ENCODE assay signal across 42 cellular contexts in the genomic region with DNA sequence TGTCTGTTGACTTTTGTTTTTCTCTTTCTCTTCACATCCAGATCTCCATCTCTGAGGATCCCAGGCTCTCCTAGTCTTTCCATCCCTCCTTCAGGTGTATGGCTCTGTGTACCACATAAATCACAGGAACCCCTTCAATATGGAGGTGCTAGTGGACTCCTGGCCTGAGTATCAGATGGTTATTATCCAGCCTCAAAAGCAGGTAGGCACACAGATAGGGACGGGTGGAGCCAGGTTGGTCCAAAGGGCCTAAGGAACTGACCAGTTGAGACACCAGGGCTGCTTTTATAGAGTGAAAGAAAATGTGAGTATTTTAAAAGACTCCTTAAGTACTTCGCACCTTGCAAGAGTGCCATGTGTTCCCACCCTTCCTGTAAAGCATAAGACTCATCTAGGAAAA. TPM values are rescaled to one million over a fixed set of nuclear protein-coding genes. Genes with fewer than 3 reads are reported as not detected.
"Had no signal": no experiment of that assay in that cellular context is flagged by ENCODE, and none has a peak within 500 bp of the region (broad histone marks: within the 10 kb centered on the region; RNA-seq: fewer than 3 reads in every experiment).

No MANE protein-coding gene starts in this region.

- H3K4me3 ChIP-seq: adrenal gland, ascending aorta, body of pancreas, breast epithelium, cardiac muscle cell had no signal

- H3K27ac Mint-ChIP-seq: activated naive CD4-positive, alpha-beta T cell treated with anti-CD3 and anti-CD28 coated beads for 36 hours; activated naive CD4-positive, alpha-beta T cell treated with anti-CD3 and anti-CD28 coated beads, Interleukin-2, amount 10 ng/mL, durations not matched to agents 7 days and 5 days; activated naive CD4-positive, alpha-beta T cell treated with anti-CD3 and anti-CD28 coated beads, Interleukin-2, amount 50 U/mL, for 24 hours; activated naive CD4-positive, alpha-beta T cell treated with anti-CD3 and anti-CD28 coated beads, Interleukin-2, amount 50 U/mL, for 72 hours; activated naive CD8-positive, alpha-beta T cell; activated naive CD8-positive, alpha-beta T cell treated with anti-CD3 and anti-CD28 coated beads for 36 hours; activated naive CD8-positive, alpha-beta T cell treated with anti-CD3 and anti-CD28 coated beads, Interleukin-2, amount 10 ng/mL, durations not matched to agents 7 days and 5 days; activated naive CD8-positive, alpha-beta T cell treated with anti-CD3 and anti-CD28 coated beads, Interleukin-2, amount 50 U/mL, for 24 hours; activated T-cell treated with anti-CD3 and anti-CD28 coated beads, Interleukin-2, amount 50 U/mL, for 24 hours; activated T-cell treated with anti-CD3 and anti-CD28 coated beads, Interleukin-2, amount 50 U/mL, for 72 hours; activated T-helper 1 cell treated with anti-CD3 and anti-CD28 coated beads, Interleukin-12 subunit alpha, Interleukin-12 subunit beta, Interleukin-2, Interleukin-4 antibody, amounts not matched to agents 30 ng/mL and 10 ng/mL and 1 ng/mL, durations not matched to agents 14 hours and 24 hours and 36 hours; activated T-helper 17 cell treated with anti-CD3 and anti-CD28 coated beads, Interleukin-2, amount 50 U/mL, for 72 hours; activated T-helper 2 cell treated with anti-CD3 and anti-CD28 coated beads, Interferon-gamma antibody, Interleukin-2, Interleukin-4, amounts not matched to agents 10 μg/mL and 5 μg/mL and 100 μg/mL, durations not matched to agents 14 hours and 24 hours and 36 hours; brain had no signal

- H3K4me1 ChIP-seq: adrenal gland, ascending aorta, body of pancreas, breast epithelium had no signal

- H3K27me3 Mint-ChIP-seq: activated naive CD8-positive, alpha-beta T cell treated with anti-CD3 and anti-CD28 coated beads for 36 hours; activated naive CD8-positive, alpha-beta T cell treated with anti-CD3 and anti-CD28 coated beads, Interleukin-2, amount 50 U/mL, for 24 hours; activated T-helper 17 cell treated with anti-CD3 and anti-CD28 coated beads, Interleukin-2, amount 50 U/mL, for 72 hours had no signal

- DNase-seq: activated effector memory CD4-positive, alpha-beta T cell treated with anti-CD3 and anti-CD28 coated beads, Interleukin-2, amount 50 U/mL, for 16 hours; activated effector memory CD4-positive, alpha-beta T cell treated with Interleukin-2 at 50 U/mL for 16 hours; activated gamma-delta T cell; activated gamma-delta T cell treated with Interleukin-2 at 50 U/mL for 16 hours; activated naive CD4-positive, alpha-beta T cell; activated naive CD4-positive, alpha-beta T cell treated with anti-CD3 and anti-CD28 coated beads for 36 hours; activated naive CD4-positive, alpha-beta T cell treated with anti-CD3 and anti-CD28 coated beads, Interleukin-2, amount 10 ng/mL, durations not matched to agents 7 days and 5 days; activated naive CD4-positive, alpha-beta T cell treated with anti-CD3 and anti-CD28 coated beads, Interleukin-2, amount 50 U/mL, for 16 hours; activated naive CD4-positive, alpha-beta T cell treated with Interleukin-2 at 50 U/mL for 16 hours; activated naive CD8-positive, alpha-beta T cell treated with anti-CD3 and anti-CD28 coated beads for 36 hours; activated naive CD8-positive, alpha-beta T cell treated with anti-CD3 and anti-CD28 coated beads, Interleukin-2, amount 10 ng/mL, durations not matched to agents 7 days and 5 days; activated naive CD8-positive, alpha-beta T cell treated with anti-CD3 and anti-CD28 coated beads, Interleukin-2, amount 50 U/mL, for 24 hours; activated T-cell treated with anti-CD3 and anti-CD28 coated beads for 4 hours; activated T-cell treated with anti-CD3 and anti-CD28 coated beads, Interleukin-2, amount 50 U/mL, for 1 hour; activated T-cell treated with anti-CD3 and anti-CD28 coated beads, Interleukin-2, amount 50 U/mL, for 24 hours; activated T-cell treated with anti-CD3 and anti-CD28 coated beads, Interleukin-2, amount 50 U/mL, for 4 hours; activated T-cell treated with anti-CD3 and anti-CD28 coated beads, Interleukin-2, amount 50 U/mL, for 48 hours; activated T-cell treated with anti-CD3 and anti-CD28 coated beads, Interleukin-2, amount 50 U/mL, for 72 hours; adrenal gland; amniotic stem cell; amygdala; anterior cingulate cortex; aorta; body of pancreas; brain microvascular endothelial cell; caudate nucleus; central memory CD4-positive, alpha-beta T cell; cerebellar nuclear complex had no signal

- H3K9me3 ChIP-seq: adrenal gland, ascending aorta, body of pancreas, breast epithelium had no signal

- H3K36me3 ChIP-seq: adrenal gland, ascending aorta, brain microvascular endothelial cell, breast epithelium, cardiac muscle cell had no signal

- H3K27ac ChIP-seq: adrenal gland, ascending aorta, body of pancreas, brain microvascular endothelial cell, breast epithelium, cardiac muscle cell had no signal

- H3K4me1 Mint-ChIP-seq: activated naive CD4-positive, alpha-beta T cell treated with anti-CD3 and anti-CD28 coated beads, Interleukin-2, amount 10 ng/mL, durations not matched to agents 7 days and 5 days; activated naive CD4-positive, alpha-beta T cell treated with anti-CD3 and anti-CD28 coated beads, Interleukin-2, amount 50 U/mL, for 24 hours; activated naive CD8-positive, alpha-beta T cell treated with anti-CD3 and anti-CD28 coated beads for 36 hours; activated naive CD8-positive, alpha-beta T cell treated with anti-CD3 and anti-CD28 coated beads, Interleukin-2, amount 10 ng/mL, durations not matched to agents 7 days and 5 days; activated naive CD8-positive, alpha-beta T cell treated with anti-CD3 and anti-CD28 coated beads, Interleukin-2, amount 50 U/mL, for 24 hours; activated T-helper 17 cell treated with anti-CD3 and anti-CD28 coated beads, Interleukin-2, amount 50 U/mL, for 72 hours; brain; central memory CD8-positive, alpha-beta T cell had no signal

- H3K9me3 Mint-ChIP-seq: activated naive CD4-positive, alpha-beta T cell treated with anti-CD3 and anti-CD28 coated beads, Interleukin-2, amount 10 ng/mL, durations not matched to agents 7 days and 5 days; activated naive CD4-positive, alpha-beta T cell treated with anti-CD3 and anti-CD28 coated beads, Interleukin-2, amount 50 U/mL, for 24 hours; activated naive CD8-positive, alpha-beta T cell treated with anti-CD3 and anti-CD28 coated beads for 36 hours; activated naive CD8-positive, alpha-beta T cell treated with anti-CD3 and anti-CD28 coated beads, Interleukin-2, amount 10 ng/mL, durations not matched to agents 7 days and 5 days; activated naive CD8-positive, alpha-beta T cell treated with anti-CD3 and anti-CD28 coated beads, Interleukin-2, amount 50 U/mL, for 24 hours; activated T-cell treated with anti-CD3 and anti-CD28 coated beads, Interleukin-2, amount 50 U/mL, for 72 hours; activated T-helper 1 cell treated with anti-CD3 and anti-CD28 coated beads, Interleukin-12 subunit alpha, Interleukin-12 subunit beta, Interleukin-2, Interleukin-4 antibody, amounts not matched to agents 30 ng/mL and 10 ng/mL and 1 ng/mL, durations not matched to agents 14 hours and 24 hours and 36 hours; activated T-helper 17 cell treated with anti-CD3 and anti-CD28 coated beads, Interleukin-2, amount 50 U/mL, for 72 hours; activated T-helper 2 cell treated with anti-CD3 and anti-CD28 coated beads, Interferon-gamma antibody, Interleukin-2, Interleukin-4, amounts not matched to agents 10 μg/mL and 5 μg/mL and 100 μg/mL, durations not matched to agents 14 hours and 24 hours and 36 hours; central memory CD8-positive, alpha-beta T cell had no signal

- H3K4me3 Mint-ChIP-seq: activated naive CD4-positive, alpha-beta T cell treated with anti-CD3 and anti-CD28 coated beads for 36 hours; activated naive CD4-positive, alpha-beta T cell treated with anti-CD3 and anti-CD28 coated beads, Interleukin-2, amount 10 ng/mL, durations not matched to agents 7 days and 5 days; activated naive CD4-positive, alpha-beta T cell treated with anti-CD3 and anti-CD28 coated beads, Interleukin-2, amount 50 U/mL, for 24 hours; activated naive CD8-positive, alpha-beta T cell; activated naive CD8-positive, alpha-beta T cell treated with anti-CD3 and anti-CD28 coated beads for 36 hours; activated naive CD8-positive, alpha-beta T cell treated with anti-CD3 and anti-CD28 coated beads, Interleukin-2, amount 10 ng/mL, durations not matched to agents 7 days and 5 days; activated naive CD8-positive, alpha-beta T cell treated with anti-CD3 and anti-CD28 coated beads, Interleukin-2, amount 50 U/mL, for 24 hours; activated T-cell treated with anti-CD3 and anti-CD28 coated beads, Interleukin-2, amount 50 U/mL, for 24 hours; activated T-cell treated with anti-CD3 and anti-CD28 coated beads, Interleukin-2, amount 50 U/mL, for 4 hours; activated T-cell treated with anti-CD3 and anti-CD28 coated beads, Interleukin-2, amount 50 U/mL, for 72 hours; activated T-helper 1 cell treated with anti-CD3 and anti-CD28 coated beads, Interleukin-12 subunit alpha, Interleukin-12 subunit beta, Interleukin-2, Interleukin-4 antibody, amounts not matched to agents 30 ng/mL and 10 ng/mL and 1 ng/mL, durations not matched to agents 14 hours and 24 hours and 36 hours; activated T-helper 17 cell treated with anti-CD3 and anti-CD28 coated beads, Interleukin-2, amount 50 U/mL, for 72 hours; brain; central memory CD8-positive, alpha-beta T cell had no signal

- H3K36me3 Mint-ChIP-seq: activated naive CD4-positive, alpha-beta T cell treated with anti-CD3 and anti-CD28 coated beads, Interleukin-2, amount 10 ng/mL, durations not matched to agents 7 days and 5 days; activated naive CD4-positive, alpha-beta T cell treated with anti-CD3 and anti-CD28 coated beads, Interleukin-2, amount 50 U/mL, for 72 hours; activated naive CD8-positive, alpha-beta T cell; activated naive CD8-positive, alpha-beta T cell treated with anti-CD3 and anti-CD28 coated beads for 36 hours; activated naive CD8-positive, alpha-beta T cell treated with anti-CD3 and anti-CD28 coated beads, Interleukin-2, amount 10 ng/mL, durations not matched to agents 7 days and 5 days; brain had no signal

- H3K27me3 ChIP-seq: adrenal gland, ascending aorta, body of pancreas, brain microvascular endothelial cell, breast epithelium, cardiac muscle cell had no signal

RNA-seq across cellular contexts. Expression of a gene that starts 39.9 kb away (rescaled TPM):
- total RNA-seq: activated naive CD4-positive, alpha-beta T cell treated with anti-CD3 and anti-CD28 coated beads for 36 hours; activated naive CD4-positive, alpha-beta T cell treated with anti-CD3 and anti-CD28 coated beads, Interleukin-2, amount 50 U/mL, for 72 hours; activated naive CD8-positive, alpha-beta T cell treated with anti-CD3 and anti-CD28 coated beads, Interleukin-2, amount 10 ng/mL, durations not matched to agents 7 days and 5 days; activated T-helper 1 cell treated with anti-CD3 and anti-CD28 coated beads, Interleukin-12 subunit alpha, Interleukin-12 subunit beta, Interleukin-2, Interleukin-4 antibody, amounts not matched to agents 30 ng/mL and 10 ng/mL and 1 ng/mL, durations not matched to agents 14 hours and 24 hours and 36 hours; activated T-helper 17 cell treated with anti-CD3 and anti-CD28 coated beads, Interleukin-2, amount 50 U/mL, for 72 hours; activated T-helper 2 cell treated with anti-CD3 and anti-CD28 coated beads, Interferon-gamma antibody, Interleukin-2, Interleukin-4, amounts not matched to agents 10 μg/mL and 5 μg/mL and 100 μg/mL, durations not matched to agents 14 hours and 24 hours and 36 hours; aorta; astrocyte; bronchial epithelial cell; cardiac septum had no signal
- polyA plus RNA-seq: aorta had no signal
